ENCODE assay signal across 5 cellular contexts in the genomic region with DNA sequence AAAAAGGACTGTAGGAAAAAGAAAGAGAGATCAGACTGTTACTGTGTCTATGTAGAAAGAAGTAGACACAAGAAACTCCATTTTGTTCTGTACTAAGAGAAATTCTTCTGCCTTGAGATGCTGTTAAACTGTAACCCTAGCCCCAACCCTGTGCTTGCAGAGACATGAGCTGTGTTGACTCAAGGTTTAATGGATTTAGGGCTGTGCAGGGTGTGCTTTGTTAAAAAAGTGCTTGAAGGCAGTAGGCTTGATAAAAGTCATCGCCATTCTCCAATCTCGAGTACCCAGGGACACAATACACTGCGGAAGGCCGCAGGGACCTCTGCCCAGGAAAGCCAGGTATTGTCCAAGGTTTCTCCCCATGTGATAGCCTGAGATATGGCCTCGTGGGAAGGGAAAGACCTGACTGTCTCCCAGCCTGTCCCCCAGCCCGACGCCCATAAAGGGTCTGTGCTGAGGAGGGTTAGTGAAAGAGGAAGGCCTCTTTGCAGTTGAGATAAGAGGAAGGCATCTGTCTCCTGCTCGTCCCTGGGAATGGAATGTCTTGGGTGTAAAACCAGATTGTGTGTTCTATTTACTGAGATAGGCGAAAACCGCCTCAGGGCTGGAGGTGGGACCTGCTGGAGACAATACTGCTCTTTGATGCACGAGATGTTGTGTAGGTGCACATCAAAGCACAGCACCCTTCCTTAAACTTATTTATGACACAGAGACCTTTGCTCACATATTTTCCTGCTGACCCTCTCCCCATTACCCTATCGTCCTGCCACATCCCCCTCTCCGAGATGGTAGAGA. TPM values are rescaled to one million over a fixed set of nuclear protein-coding genes. Genes with fewer than 3 reads are reported as not detected.
DNase-seq lines count a peak whose midpoint lies in the region; ATAC-seq, FAIRE-seq and TF ChIP-seq lines count a peak whose summit lies in the region.
"Not testable (repeated sequence)": the region's sequence is repeated elsewhere in the genome, so short reads cannot be mapped to it uniquely, and the experiment has no call there.

No MANE protein-coding gene starts in this region.

- H4K20me1 ChIP-seq in HepG2 (ENCODE audit: insufficient read depth, low read length); osteoblast (ENCODE audit: insufficient read depth, low read length): not testable (repeated sequence)

- TF ChIP-seq POLR2A in HepG2 (IDR thresholded peaks at IDR 0.05; ENCODE audit: insufficient read depth in 1 of 2, low read depth in 2 of 2, low read length in 2 of 2): not testable (repeated sequence)

- TF ChIP-seq CTCF in RWPE1 (conservative IDR thresholded peaks at IDR 0.05; ENCODE audit: low read depth); epithelial cell of esophagus (IDR thresholded peaks at IDR 0.05; ENCODE audit: insufficient read depth, low read depth, low read length, missing control alignments); HepG2 (CRISPR knock-in tag; IDR thresholded peaks at IDR 0.05); osteoblast (IDR thresholded peaks at IDR 0.05; ENCODE audit: extremely low read depth, low read depth, low read length): not testable (repeated sequence)

- not testable (repeated sequence) for H2AFZ ChIP-seq in HepG2 (ENCODE audit: low read length); osteoblast (ENCODE audit: low read length)

- intact Hi-C loops in HepG2 (cut with micrococcal nuclease; ENCODE audit: unreplicated experiment): not testable (repeated sequence)

- H3K27ac ChIP-seq in RWPE1: peak overlapping the region; percentile 29; the same call in 1 of the 2 replicates
- H3K27ac ChIP-seq in HepG2 (ENCODE audit: extremely low read length, insufficient read depth, low read length); osteoblast (ENCODE audit: low read depth, low read length): not testable (repeated sequence)

- peak; percentile 76 for FAIRE-seq in HepG2 (lab: Jason Lieb, UNC)

- not testable (repeated sequence) for H3K9me3 ChIP-seq in HepG2 (ENCODE audit: low read length); osteoblast (ENCODE audit: low read depth, low read length)

- H3K9ac ChIP-seq in HepG2 (ENCODE audit: insufficient read depth, low read depth, low read length): not testable (repeated sequence)

- POLR2A ChIA-PET in RWPE1 (lab: Yijun Ruan, JAX; ENCODE audit: low non-redundant PET); HepG2 (lab: Yijun Ruan, JAX): not testable (repeated sequence)

- CTCF ChIA-PET in RWPE1 (lab: Yijun Ruan, JAX); HepG2 (lab: Yijun Ruan, JAX; ENCODE audit: low intra/inter-chr PET ratio, low total read pairs): not testable (repeated sequence)

- not testable (repeated sequence) for H3K79me2 ChIP-seq in HepG2 (ENCODE audit: insufficient read depth, low read length); osteoblast (ENCODE audit: insufficient read depth, low read length)

- TF ChIP-seq RAD21 in HepG2 (CRISPR knock-in tag; IDR thresholded peaks at IDR 0.05): not testable (repeated sequence)

- not testable (repeated sequence) for H3K27me3 ChIP-seq in HepG2 (ENCODE audit: control insufficient read depth in 1 of 2, insufficient read depth in 2 of 2, low read length in 2 of 2); osteoblast (ENCODE audit: insufficient read depth, low read length)

- WGBS in HepG2 (ENCODE audit: low lambda C conversion rate): 45% methylated on average over 12 of the region's 13 CpGs

- peak; percentile 34 for ATAC-seq in HepG2

- in situ Hi-C loops in HepG2 (cut with HindIII; ENCODE audit: extremely low pct_ligation_motif_present, low pct_unique_long_range_greater_than_20kb): not testable (repeated sequence)

- not testable (repeated sequence) for H3K4me3 ChIP-seq in epithelial cell of esophagus (ENCODE audit: low read length); HepG2 (replicated peaks in 1 of 3; ENCODE audit: insufficient read depth in 1 of 3, low read depth in 2 of 3, low read length in 3 of 3); osteoblast (ENCODE audit: insufficient read depth, low read length)

- DNase-seq in DMS53 (lab: John Stamatoyannopoulos, UW): peak; percentile 72
- not testable (repeated sequence) for DNase-seq in RWPE1 (ENCODE audit: low spot score); HepG2 (ENCODE audit: low spot score)
- DNase-seq in epithelial cell of esophagus (ENCODE audit: low read depth): peak; percentile 79
- DNase-seq in osteoblast (ENCODE audit: insufficient read length, low spot score, missing footprints): peak; percentile 3

- peaks cover 26% of the 10 kb centered on the region for H3K4me1 ChIP-seq in HepG2 (ENCODE audit: insufficient read depth, low read length)
- H3K4me1 ChIP-seq in osteoblast (ENCODE audit: insufficient read depth, low read length): not testable (repeated sequence)

- peaks cover 10 to 33% of the 10 kb centered on the region in 2 experiments for H3K36me3 ChIP-seq in HepG2 (replicated peaks in 1 of 2; ENCODE audit: control insufficient read depth in 1 of 2, insufficient read depth in 2 of 2, low read length in 2 of 2)
- peaks cover 30% of the 10 kb centered on the region for H3K36me3 ChIP-seq in osteoblast (ENCODE audit: insufficient read depth, low read length)

- peak overlapping the region; percentile 29; the same call in 1 of the 2 replicates for H3K4me2 ChIP-seq in HepG2 (ENCODE audit: low read depth, low read length)
- H3K4me2 ChIP-seq in osteoblast (ENCODE audit: insufficient read depth, low read length): not testable (repeated sequence)

- not testable (repeated sequence) for TF ChIP-seq EP300 in HepG2 (IDR thresholded peaks at IDR 0.05; ENCODE audit: low read depth in 2 of 2, low read length in 2 of 2); HepG2 (CRISPR knock-in tag; IDR thresholded peaks at IDR 0.05; ENCODE audit: borderline replicate concordance)

- BruUV-seq in HepG2 (replicated peaks; lab: Mats Ljungman, UMichigan): TSS peak; percentile 27

RNA-seq across cellular contexts. Expression of a gene that starts 6.7 kb away (rescaled TPM):
- total RNA-seq in HepG2 (2016; rRNA removed; fragmentation: Illumina TruSeq; extraction: Trizol) (4.7 and 8.4 TPM in 2 replicates), osteoblast (5.3 and 7.6 TPM in 2 replicates)
- 1.1 TPM in 2 replicates for total RNA-seq in HepG2 (2016; cell fraction: cytosol; rRNA removed; fragmentation: Illumina TruSeq; extraction: Trizol; ENCODE audit: low read depth)
- total RNA-seq in HepG2 (2016; cell fraction: insoluble cytoplasmic fraction; rRNA removed; fragmentation: Illumina TruSeq; extraction: Trizol): 6.6 and 6.9 TPM in 2 replicates
- 2.7 and 3.1 TPM in 2 replicates for total RNA-seq in HepG2 (2016; cell fraction: membrane; rRNA removed; fragmentation: Illumina TruSeq; extraction: Trizol)
- 5.3 and 7.0 TPM in 2 replicates for total RNA-seq in HepG2 (2016; cell fraction: nucleus; rRNA removed; fragmentation: Illumina TruSeq; extraction: Trizol)
- 3.0 and 3.4 TPM in 2 replicates for polyA plus RNA-seq in HepG2 (2011; rRNA removed)
- 2.6 and 3.5 TPM in 2 replicates for polyA plus RNA-seq in HepG2 (2011; cell fraction: cytosol; rRNA removed)
- 8.7 and 9.3 TPM in 2 replicates for polyA plus RNA-seq in HepG2 (2011; cell fraction: nucleus; rRNA removed)
- 2.8 and 4.0 TPM in 2 replicates for polyA plus RNA-seq in HepG2 (2012)
- 0.45 and 0.50 TPM in 2 replicates for polyA plus RNA-seq in HepG2 (2016; cell fraction: cytosol; fragmentation: Illumina TruSeq; extraction: Trizol; ENCODE audit: low read depth)
- 3.6 and 4.2 TPM in 2 replicates for polyA plus RNA-seq in HepG2 (2016; cell fraction: insoluble cytoplasmic fraction; fragmentation: Illumina TruSeq; extraction: Trizol; ENCODE audit: low read depth)
- polyA plus RNA-seq in HepG2 (2016; cell fraction: membrane; fragmentation: Illumina TruSeq; extraction: Trizol; ENCODE audit: low read depth): 1.1 TPM in 2 replicates
- 7.2 and 7.4 TPM in 2 replicates for polyA plus RNA-seq in HepG2 (2016; cell fraction: nucleus; fragmentation: Illumina TruSeq; extraction: Trizol; ENCODE audit: insufficient read depth, low read depth)
- polyA minus RNA-seq in HepG2 (2011; rRNA and poly(A)+ RNA removed; ENCODE audit: low replicate concordance): 4.9 and 6.4 TPM in 2 replicates
- 2.3 and 3.4 TPM in 2 replicates for polyA minus RNA-seq in HepG2 (2011; cell fraction: cytosol; rRNA and poly(A)+ RNA removed)
- polyA minus RNA-seq in HepG2 (2011; cell fraction: nucleus; rRNA and poly(A)+ RNA removed): 3.3 and 5.2 TPM in 2 replicates

RNA-seq across cellular contexts. Expression of a gene that starts 6.8 kb away (rescaled TPM):
- total RNA-seq in HepG2 (2016; rRNA removed; fragmentation: Illumina TruSeq; extraction: Trizol) (44.4 and 49.6 TPM in 2 replicates), osteoblast (80.2 and 101 TPM in 2 replicates)
- 49.0 and 53.5 TPM in 2 replicates for total RNA-seq in HepG2 (2016; cell fraction: cytosol; rRNA removed; fragmentation: Illumina TruSeq; extraction: Trizol; ENCODE audit: low read depth)
- total RNA-seq in HepG2 (2016; cell fraction: insoluble cytoplasmic fraction; rRNA removed; fragmentation: Illumina TruSeq; extraction: Trizol): 45.9 and 53.1 TPM in 2 replicates
- 79.7 and 79.9 TPM in 2 replicates for total RNA-seq in HepG2 (2016; cell fraction: membrane; rRNA removed; fragmentation: Illumina TruSeq; extraction: Trizol)
- 37.5 and 41.5 TPM in 2 replicates for total RNA-seq in HepG2 (2016; cell fraction: nucleus; rRNA removed; fragmentation: Illumina TruSeq; extraction: Trizol)
- 34.1 and 46.9 TPM in 2 replicates for polyA plus RNA-seq in HepG2 (2011; rRNA removed)
- 25.3 and 33.9 TPM in 2 replicates for polyA plus RNA-seq in HepG2 (2011; cell fraction: cytosol; rRNA removed)
- 91.4 and 98.3 TPM in 2 replicates for polyA plus RNA-seq in HepG2 (2011; cell fraction: nucleus; rRNA removed)
- polyA plus RNA-seq in HepG2 (2012): 20.7 and 21.6 TPM in 2 replicates
- polyA plus RNA-seq in HepG2 (2016; cell fraction: cytosol; fragmentation: Illumina TruSeq; extraction: Trizol; ENCODE audit: low read depth): 59.8 and 60.5 TPM in 2 replicates
- polyA plus RNA-seq in HepG2 (2016; cell fraction: insoluble cytoplasmic fraction; fragmentation: Illumina TruSeq; extraction: Trizol; ENCODE audit: low read depth): 48.9 and 50.6 TPM in 2 replicates
- polyA plus RNA-seq in HepG2 (2016; cell fraction: membrane; fragmentation: Illumina TruSeq; extraction: Trizol; ENCODE audit: low read depth): 72.4 and 75.2 TPM in 2 replicates
- polyA plus RNA-seq in HepG2 (2016; cell fraction: nucleus; fragmentation: Illumina TruSeq; extraction: Trizol; ENCODE audit: insufficient read depth, low read depth): 101 and 102 TPM in 2 replicates
- polyA minus RNA-seq in HepG2 (2011; rRNA and poly(A)+ RNA removed; ENCODE audit: low replicate concordance): 50.0 and 95.3 TPM in 2 replicates
- 12.8 and 13.5 TPM in 2 replicates for polyA minus RNA-seq in HepG2 (2011; cell fraction: cytosol; rRNA and poly(A)+ RNA removed)
- polyA minus RNA-seq in HepG2 (2011; cell fraction: nucleus; rRNA and poly(A)+ RNA removed): 36.1 and 37.3 TPM in 2 replicates

RNA-seq across cellular contexts. Expression of a gene that starts 23.2 kb away (rescaled TPM):
- total RNA-seq in HepG2 (2016; rRNA removed; fragmentation: Illumina TruSeq; extraction: Trizol): 79.1 and 101 TPM in 2 replicates
- total RNA-seq in HepG2 (2016; cell fraction: cytosol; rRNA removed; fragmentation: Illumina TruSeq; extraction: Trizol; ENCODE audit: low read depth): 107 and 126 TPM in 2 replicates
- 82.3 and 106 TPM in 2 replicates for total RNA-seq in HepG2 (2016; cell fraction: insoluble cytoplasmic fraction; rRNA removed; fragmentation: Illumina TruSeq; extraction: Trizol)
- total RNA-seq in HepG2 (2016; cell fraction: membrane; rRNA removed; fragmentation: Illumina TruSeq; extraction: Trizol): 94.8 and 104 TPM in 2 replicates
- 32.8 and 34.3 TPM in 2 replicates for total RNA-seq in HepG2 (2016; cell fraction: nucleus; rRNA removed; fragmentation: Illumina TruSeq; extraction: Trizol)
- polyA plus RNA-seq in HepG2 (2011; rRNA removed): 29.8 and 35.1 TPM in 2 replicates
- 28.0 and 29.4 TPM in 2 replicates for polyA plus RNA-seq in HepG2 (2011; cell fraction: cytosol; rRNA removed)
- polyA plus RNA-seq in HepG2 (2011; cell fraction: nucleus; rRNA removed): 22.8 and 23.2 TPM in 2 replicates
- 43.3 and 47.1 TPM in 2 replicates for polyA plus RNA-seq in HepG2 (2012)
- polyA plus RNA-seq in HepG2 (2016; cell fraction: cytosol; fragmentation: Illumina TruSeq; extraction: Trizol; ENCODE audit: low read depth): 95.5 and 116 TPM in 2 replicates
- polyA plus RNA-seq in HepG2 (2016; cell fraction: insoluble cytoplasmic fraction; fragmentation: Illumina TruSeq; extraction: Trizol; ENCODE audit: low read depth): 107 and 115 TPM in 2 replicates
- 80.6 and 97.1 TPM in 2 replicates for polyA plus RNA-seq in HepG2 (2016; cell fraction: membrane; fragmentation: Illumina TruSeq; extraction: Trizol; ENCODE audit: low read depth)
- polyA plus RNA-seq in HepG2 (2016; cell fraction: nucleus; fragmentation: Illumina TruSeq; extraction: Trizol; ENCODE audit: insufficient read depth, low read depth): 49.7 and 51.5 TPM in 2 replicates
- 27.6 and 30.9 TPM in 2 replicates for polyA minus RNA-seq in HepG2 (2011; rRNA and poly(A)+ RNA removed; ENCODE audit: low replicate concordance)
- polyA minus RNA-seq in HepG2 (2011; cell fraction: cytosol; rRNA and poly(A)+ RNA removed): 16.5 and 20.6 TPM in 2 replicates
- polyA minus RNA-seq in HepG2 (2011; cell fraction: nucleus; rRNA and poly(A)+ RNA removed): 17.6 and 25.0 TPM in 2 replicates
- total RNA-seq in osteoblast: 122 and 124 TPM in 2 replicates

RNA-seq across cellular contexts. Expression of a gene that starts 23.5 kb away (rescaled TPM):
- total RNA-seq in HepG2 (2016; rRNA removed; fragmentation: Illumina TruSeq; extraction: Trizol) (95.1 and 100 TPM in 2 replicates), osteoblast (33.0 and 33.7 TPM in 2 replicates)
- total RNA-seq in HepG2 (2016; cell fraction: cytosol; rRNA removed; fragmentation: Illumina TruSeq; extraction: Trizol; ENCODE audit: low read depth): 15.0 and 19.2 TPM in 2 replicates
- total RNA-seq in HepG2 (2016; cell fraction: insoluble cytoplasmic fraction; rRNA removed; fragmentation: Illumina TruSeq; extraction: Trizol): 90.3 and 105 TPM in 2 replicates
- total RNA-seq in HepG2 (2016; cell fraction: membrane; rRNA removed; fragmentation: Illumina TruSeq; extraction: Trizol): 52.2 and 52.9 TPM in 2 replicates
- total RNA-seq in HepG2 (2016; cell fraction: nucleus; rRNA removed; fragmentation: Illumina TruSeq; extraction: Trizol): 30.1 and 33.8 TPM in 2 replicates
- polyA plus RNA-seq in HepG2 (2011; rRNA removed): 12.8 and 13.0 TPM in 2 replicates
- 19.6 and 25.2 TPM in 2 replicates for polyA plus RNA-seq in HepG2 (2011; cell fraction: cytosol; rRNA removed)
- 14.1 and 20.3 TPM in 2 replicates for polyA plus RNA-seq in HepG2 (2011; cell fraction: nucleus; rRNA removed)
- polyA plus RNA-seq in HepG2 (2012): 53.9 and 81.7 TPM in 2 replicates
- polyA plus RNA-seq in HepG2 (2016; cell fraction: cytosol; fragmentation: Illumina TruSeq; extraction: Trizol; ENCODE audit: low read depth): 38.3 and 39.1 TPM in 2 replicates
- polyA plus RNA-seq in HepG2 (2016; cell fraction: insoluble cytoplasmic fraction; fragmentation: Illumina TruSeq; extraction: Trizol; ENCODE audit: low read depth): 158 and 188 TPM in 2 replicates
- 81.7 and 84.4 TPM in 2 replicates for polyA plus RNA-seq in HepG2 (2016; cell fraction: membrane; fragmentation: Illumina TruSeq; extraction: Trizol; ENCODE audit: low read depth)
- polyA plus RNA-seq in HepG2 (2016; cell fraction: nucleus; fragmentation: Illumina TruSeq; extraction: Trizol; ENCODE audit: insufficient read depth, low read depth): 112 and 119 TPM in 2 replicates
- 11.3 and 20.5 TPM in 2 replicates for polyA minus RNA-seq in HepG2 (2011; rRNA and poly(A)+ RNA removed; ENCODE audit: low replicate concordance)
- 9.1 and 13.5 TPM in 2 replicates for polyA minus RNA-seq in HepG2 (2011; cell fraction: cytosol; rRNA and poly(A)+ RNA removed)
- 5.4 and 7.5 TPM in 2 replicates for polyA minus RNA-seq in HepG2 (2011; cell fraction: nucleus; rRNA and poly(A)+ RNA removed)

RNA-seq across cellular contexts. Expression of a gene that starts 34.0 kb away (rescaled TPM):
- total RNA-seq in HepG2 (2016; rRNA removed; fragmentation: Illumina TruSeq; extraction: Trizol): 763 and 795 TPM in 2 replicates
- total RNA-seq in HepG2 (2016; cell fraction: cytosol; rRNA removed; fragmentation: Illumina TruSeq; extraction: Trizol; ENCODE audit: low read depth): 192 and 225 TPM in 2 replicates
- total RNA-seq in HepG2 (2016; cell fraction: insoluble cytoplasmic fraction; rRNA removed; fragmentation: Illumina TruSeq; extraction: Trizol): 739 and 853 TPM in 2 replicates
- 219 and 221 TPM in 2 replicates for total RNA-seq in HepG2 (2016; cell fraction: membrane; rRNA removed; fragmentation: Illumina TruSeq; extraction: Trizol)
- 218 and 231 TPM in 2 replicates for total RNA-seq in HepG2 (2016; cell fraction: nucleus; rRNA removed; fragmentation: Illumina TruSeq; extraction: Trizol)
- polyA plus RNA-seq in HepG2 (2011; rRNA removed): 499 and 597 TPM in 2 replicates
- 2,085 and 3,530 TPM in 2 replicates for polyA plus RNA-seq in HepG2 (2011; cell fraction: cytosol; rRNA removed)
- 244 and 284 TPM in 2 replicates for polyA plus RNA-seq in HepG2 (2011; cell fraction: nucleus; rRNA removed)
- 637 and 680 TPM in 2 replicates for polyA plus RNA-seq in HepG2 (2012)
- polyA plus RNA-seq in HepG2 (2016; cell fraction: cytosol; fragmentation: Illumina TruSeq; extraction: Trizol; ENCODE audit: low read depth): 248 and 262 TPM in 2 replicates
- polyA plus RNA-seq in HepG2 (2016; cell fraction: insoluble cytoplasmic fraction; fragmentation: Illumina TruSeq; extraction: Trizol; ENCODE audit: low read depth): 929 and 1,047 TPM in 2 replicates
- polyA plus RNA-seq in HepG2 (2016; cell fraction: membrane; fragmentation: Illumina TruSeq; extraction: Trizol; ENCODE audit: low read depth): 251 and 271 TPM in 2 replicates
- polyA plus RNA-seq in HepG2 (2016; cell fraction: nucleus; fragmentation: Illumina TruSeq; extraction: Trizol; ENCODE audit: insufficient read depth, low read depth): 503 and 520 TPM in 2 replicates
- 52.9 and 245 TPM in 2 replicates for polyA minus RNA-seq in HepG2 (2011; rRNA and poly(A)+ RNA removed; ENCODE audit: low replicate concordance)
- polyA minus RNA-seq in HepG2 (2011; cell fraction: cytosol; rRNA and poly(A)+ RNA removed): 117 and 125 TPM in 2 replicates
- 49.1 and 56.3 TPM in 2 replicates for polyA minus RNA-seq in HepG2 (2011; cell fraction: nucleus; rRNA and poly(A)+ RNA removed)
- total RNA-seq in osteoblast: 330 and 342 TPM in 2 replicates
